ENCODE assay signal across 12 cellular contexts in genomic region chr2:109638807-109639206, GRCh38. TPM values are rescaled to one million over a fixed set of nuclear protein-coding genes. Genes with fewer than 3 reads are reported as not detected.
DNase-seq lines count a peak whose midpoint lies in the region; ATAC-seq, FAIRE-seq and TF ChIP-seq lines count a peak whose summit lies in the region.
"Had no signal": no experiment of that assay in that cellular context is flagged by ENCODE, and none has a peak within 500 bp of the region (broad histone marks: within the 10 kb centered on the region; RNA-seq: fewer than 3 reads in every experiment).

No MANE protein-coding gene starts in this region.

- DNase-seq in NCI-H2081 (lab: John Stamatoyannopoulos, UW) (peak; percentile 26 to 58), NCI-H2081 treated with DMSO at 0.1 percent for 48 hours (lab: John Stamatoyannopoulos, UW) (no peak), MG63 (peak; percentile 18), adipocyte (ENCODE audit: low read depth) (no peak), pancreas (no peak), HuH-7 (ENCODE audit: low spot score) (no peak), G401 (ENCODE audit: low spot score) (no peak)
- DNase-seq: mesenchymal stem cell, NCI-H526 had no signal

- in situ Hi-C loops in G401 (cut with HindIII; ENCODE audit: low sequenced_read_pairs), result no loop called here

- H3K27me3 ChIP-seq in MG63, result no peaks in the 10 kb centered on the region
- no peaks in the 10 kb centered on the region for H3K27me3 ChIP-seq in adipocyte (replicated peaks; ENCODE audit: control insufficient read depth, insufficient read depth, low read length)
- H3K27me3 ChIP-seq in pancreas, result no peaks in the 10 kb centered on the region

- peak overlapping the region; percentile 52 for H3K9ac ChIP-seq in adipocyte (ENCODE audit: low read length)
- H3K9ac ChIP-seq: parathyroid adenoma had no signal

- no peak for FAIRE-seq in pancreas (lab: Jason Lieb, UNC)
- FAIRE-seq: astrocyte had no signal

- no peaks in the 10 kb centered on the region for H3K36me3 ChIP-seq in MG63
- no peaks in the 10 kb centered on the region for H3K36me3 ChIP-seq in adipocyte (ENCODE audit: control insufficient read depth, insufficient read depth, low read length, severe bottlenecking)
- H3K36me3 ChIP-seq in pancreas, result no peaks in the 10 kb centered on the region

- no peak for TF ChIP-seq CTCF in pancreas (IDR thresholded peaks at IDR 0.05)

- H3K4me3 ChIP-seq in MG63, result no peak overlapping the region
- H3K4me3 ChIP-seq in adipocyte (ENCODE audit: low read length), result no peak overlapping the region
- H3K4me3 ChIP-seq in pancreas, result no peak overlapping the region

- 20 to 30% methylated on average over 3 of the region's 3 CpGs for WGBS in pancreas, 2 donors

- H3K9me3 ChIP-seq in MG63 (no peaks in the 10 kb centered on the region), adipocyte (ENCODE audit: control insufficient read depth, low read length) (no peaks in the 10 kb centered on the region), pancreas (no peaks in the 10 kb centered on the region)

- intact Hi-C loops in pancreas (cut with DNase I), result no loop called here

- ATAC-seq in pancreas (peak in 3 of 4 donors; percentile 31 to 61 (median 55)), GM18858 (IDR thresholded peaks at IDR 0.05; ENCODE audit: unreplicated experiment) (no peak)

- peaks cover 27% of the 10 kb centered on the region for H3K4me1 ChIP-seq in adipocyte (ENCODE audit: control insufficient read depth, insufficient read depth, low read length)
- peaks cover 0 to 9% (median 4%) of the 10 kb centered on the region in 3 donors for H3K4me1 ChIP-seq in pancreas
- H3K4me1 ChIP-seq: parathyroid adenoma had no signal

- H3K27ac ChIP-seq in pancreas, result no peak overlapping the region
- H3K27ac ChIP-seq: parathyroid adenoma had no signal

RNA-seq across cellular contexts. Expression of gene SOWAHC, which starts 24.6 kb away (rescaled TPM):
- 10.0 and 15.2 TPM in 2 replicates for total RNA-seq in MG63 (2014; rRNA removed; shearing (Covaris generic); ENCODE audit: low replicate concordance)
- total RNA-seq in pancreas, result 1 to 10 TPM; 2.6 to 5.3 (median 3.2) TPM
- 1 to 10 TPM; 1.2 to 3.2 TPM for polyA plus RNA-seq in pancreas
- total RNA-seq in G401 (2014; rRNA removed; shearing (Covaris generic)), result 0.06 and 0.34 TPM in 2 replicates

RNA-seq across cellular contexts. Expression of gene SEPTIN10, which starts 25.0 kb away (rescaled TPM):
- 31.5 and 46.9 TPM in 2 replicates for total RNA-seq in MG63 (2014; rRNA removed; shearing (Covaris generic); ENCODE audit: low replicate concordance)
- 10 to 100 TPM; 12.0 to 27.1 (median 17.8) TPM for total RNA-seq in pancreas
- polyA plus RNA-seq in pancreas, result 10 to 100 TPM in 1 of 2 donors, 1 to 10 TPM in 1; 7.9 to 13.9 TPM
- 6.4 and 12.3 TPM in 2 replicates for total RNA-seq in G401 (2014; rRNA removed; shearing (Covaris generic))

Comparison
In these comparisons a context has a peak if more than half of its experiments do, and no peak if none do; other contexts are left out.
1. DNase-seq: peak in NCI-H2081 (2 of 2) and MG63 (single experiment); none in NCI-H2081 treated with DMSO at 0.1 percent for 48 hours (single experiment), adipocyte (single experiment), pancreas (0 of 6), HuH-7 (single experiment) and G401 (single experiment).